ENCODE assay signal across 14 cellular contexts in genomic region chr5:148386041-148386440, GRCh38. TPM values are rescaled to one million over a fixed set of nuclear protein-coding genes. Genes with fewer than 3 reads are reported as not detected.
DNase-seq lines count a peak whose midpoint lies in the region; ATAC-seq, FAIRE-seq and TF ChIP-seq lines count a peak whose summit lies in the region.
"Had no signal": no experiment of that assay in that cellular context is flagged by ENCODE, and none has a peak within 500 bp of the region (broad histone marks: within the 10 kb centered on the region; RNA-seq: fewer than 3 reads in every experiment).

No MANE protein-coding gene starts in this region.

- POLR2A ChIA-PET in CD8-positive, alpha-beta T cell (lab: Charles Lee): no interaction called here

- H3K36me3 Mint-ChIP-seq in CD8-positive, alpha-beta T cell: peaks cover 45% of the 10 kb centered on the region
- H3K36me3 Mint-ChIP-seq in astrocyte (ENCODE audit: low read depth, unreplicated experiment) (peaks cover 2% of the 10 kb centered on the region), natural killer cell (no peaks in the 10 kb centered on the region)

- peaks cover 37% of the 10 kb centered on the region for H4K20me1 ChIP-seq in astrocyte (ENCODE audit: insufficient read depth, low read length)

- H3K27ac ChIP-seq in CD8-positive, alpha-beta T cell (ENCODE audit: low read depth, low read length): no peak overlapping the region
- H3K27ac ChIP-seq in astrocyte (ENCODE audit: low read depth, low read length): no peak overlapping the region
- no peak overlapping the region for H3K27ac ChIP-seq in upper lobe of left lung
- H3K27ac ChIP-seq: foreskin keratinocyte, testis, VCaP had no signal

- H3K4me3 ChIP-seq in CD8-positive, alpha-beta T cell (ENCODE audit: low read depth, low read length): no peak overlapping the region
- H3K4me3 ChIP-seq in astrocyte (ENCODE audit: insufficient read depth, low read depth, low read length) (no peak overlapping the region), upper lobe of left lung (no peak overlapping the region)
- H3K4me3 ChIP-seq: testis had no signal

- peak overlapping the region; percentile 96 for H3K27ac Mint-ChIP-seq in CD8-positive, alpha-beta T cell
- H3K27ac Mint-ChIP-seq in astrocyte (ENCODE audit: unreplicated experiment): no peak overlapping the region
- H3K27ac Mint-ChIP-seq in natural killer cell: peak overlapping the region; percentile 95 to 96

- TF ChIP-seq CTCF in CD8-positive, alpha-beta T cell (IDR thresholded peaks at IDR 0.05): no peak
- TF ChIP-seq CTCF in astrocyte (IDR thresholded peaks at IDR 0.05; ENCODE audit: insufficient read depth, low read depth, low read length) (no peak), natural killer cell (IDR thresholded peaks at IDR 0.05) (no peak), upper lobe of left lung (IDR thresholded peaks at IDR 0.05) (no peak)

- intact Hi-C loops in CD8-positive, alpha-beta T cell (cut with DNase I, micrococcal nuclease): loop anchor here (5.0 to 10.0 kb wide), 5 partner anchors 441 to 1169 kb away; partner anchors contain the start of genes ADRB2 (in 1 of the 2), CSNK1A1 (in 1 of the 2) and JAKMIP2 (in 1 of the 2)
- intact Hi-C loops in natural killer cell (cut with micrococcal nuclease): no loop called here
- intact Hi-C loops in Right ventricle myocardium inferior (cut with DNase I): no loop called here

- ATAC-seq in CD8-positive, alpha-beta T cell: no peak
- ATAC-seq in natural killer cell (no peak), upper lobe of left lung (ENCODE audit: low FRiP score in 2 of 2) (no peak), Right ventricle myocardium inferior (no peak)
- ATAC-seq: foreskin keratinocyte had no signal

- H3K4me1 Mint-ChIP-seq in CD8-positive, alpha-beta T cell (ENCODE audit: low read depth): peaks cover 71% of the 10 kb centered on the region
- peaks cover 29% of the 10 kb centered on the region for H3K4me1 Mint-ChIP-seq in astrocyte (ENCODE audit: low read depth, unreplicated experiment)
- peaks cover 52 to 63% of the 10 kb centered on the region in 2 donors for H3K4me1 Mint-ChIP-seq in natural killer cell

- no peak overlapping the region for H3K9ac ChIP-seq in astrocyte (ENCODE audit: low read length)

- H3K27me3 ChIP-seq in CD8-positive, alpha-beta T cell (ENCODE audit: insufficient read depth, low read length): no peaks in the 10 kb centered on the region
- H3K27me3 ChIP-seq in astrocyte (ENCODE audit: insufficient read depth, low read length) (no peaks in the 10 kb centered on the region), upper lobe of left lung (no peaks in the 10 kb centered on the region)
- H3K27me3 ChIP-seq: foreskin keratinocyte, testis had no signal

- peak overlapping the region; percentile 92 for H3K4me2 ChIP-seq in astrocyte (ENCODE audit: low read length)

- peaks cover 70% of the 10 kb centered on the region for H3K79me2 ChIP-seq in astrocyte (ENCODE audit: insufficient read depth, low read length)

- DNase-seq in CD8-positive, alpha-beta T cell: no peak
- DNase-seq in HT1080 (ENCODE audit: low read depth) (peak; percentile 6), astrocyte (ENCODE audit: low read depth) (no peak), natural killer cell (no peak), upper lobe of left lung (no peak), NCI-H226 (no peak), Right ventricle myocardium inferior (ENCODE audit: missing footprints) (no peak)
- DNase-seq: activated gamma-delta T cell treated with Interleukin-2 at 50 U/mL for 16 hours, MV-4-11, NCI-H510A, testis had no signal

- FAIRE-seq in astrocyte (lab: Jason Lieb, UNC): no peak

- H3K9me3 Mint-ChIP-seq in CD8-positive, alpha-beta T cell: no peaks in the 10 kb centered on the region
- H3K9me3 Mint-ChIP-seq in astrocyte (ENCODE audit: unreplicated experiment) (no peaks in the 10 kb centered on the region), natural killer cell (no peaks in the 10 kb centered on the region)

- TF ChIP-seq POLR2A in upper lobe of left lung (IDR thresholded peaks at IDR 0.05): no peak

- no peak for TF ChIP-seq EP300 in upper lobe of left lung (IDR thresholded peaks at IDR 0.05)

- no peaks in the 10 kb centered on the region for H3K9me3 ChIP-seq in CD8-positive, alpha-beta T cell (ENCODE audit: low read length)
- no peaks in the 10 kb centered on the region for H3K9me3 ChIP-seq in astrocyte (ENCODE audit: insufficient read depth, low read depth, low read length)
- no peaks in the 10 kb centered on the region for H3K9me3 ChIP-seq in upper lobe of left lung
- H3K9me3 ChIP-seq: testis had no signal

- peak overlapping the region; percentile 87 for H3K4me3 Mint-ChIP-seq in CD8-positive, alpha-beta T cell
- H3K4me3 Mint-ChIP-seq in astrocyte (ENCODE audit: unreplicated experiment) (no peak overlapping the region), natural killer cell (peak overlapping the region; percentile 90)

- 88 to 100% methylated on average over 1 of the region's 1 CpG for WGBS in upper lobe of left lung, 2 donors

- peaks cover 38% of the 10 kb centered on the region for H3K4me1 ChIP-seq in CD8-positive, alpha-beta T cell (ENCODE audit: insufficient read depth, low read length)
- H3K4me1 ChIP-seq in astrocyte (ENCODE audit: insufficient read depth, low read length) (peaks cover 23% of the 10 kb centered on the region), upper lobe of left lung (peaks cover 22 to 53% (median 34%) of the 10 kb centered on the region in 4 donors)

- CTCF ChIA-PET in CD8-positive, alpha-beta T cell (lab: Charles Lee): interaction anchor here (1.0 kb wide), 1 partner anchor 11 kb away, joined by 3 read pairs; no protein-coding TSS in a partner anchor

- no peaks in the 10 kb centered on the region for H3K36me3 ChIP-seq in CD8-positive, alpha-beta T cell (ENCODE audit: insufficient read depth, low read length)
- H3K36me3 ChIP-seq in astrocyte (ENCODE audit: insufficient read depth, low read length) (peaks cover 2% of the 10 kb centered on the region), upper lobe of left lung (no peaks in the 10 kb centered on the region)

- no peak overlapping the region for H2AFZ ChIP-seq in astrocyte (ENCODE audit: low read depth, low read length)

- H3K27me3 Mint-ChIP-seq in CD8-positive, alpha-beta T cell (ENCODE audit: low read depth): no peaks in the 10 kb centered on the region
- H3K27me3 Mint-ChIP-seq in astrocyte (ENCODE audit: low read depth, unreplicated experiment) (no peaks in the 10 kb centered on the region), natural killer cell (ENCODE audit: low read depth in 2 of 2) (no peaks in the 10 kb centered on the region)

RNA-seq across cellular contexts. Expression of gene FBXO38, which starts 2.3 kb away (rescaled TPM):
- 10 to 100 TPM; 45.5 to 48.7 TPM for total RNA-seq in CD8-positive, alpha-beta T cell
- 32.2 and 35.3 TPM in 2 replicates for total RNA-seq in HT1080 (2014; rRNA removed; shearing (Covaris generic))
- polyA plus RNA-seq in HT1080 (2015; cell fraction: cytosol; rRNA removed): 22.5 and 23.3 TPM in 2 replicates
- 74.2 and 98.2 TPM in 2 replicates for polyA plus RNA-seq in HT1080 (2015; cell fraction: nucleus; rRNA removed)
- total RNA-seq in astrocyte (36.2 and 38.8 TPM in 2 replicates), natural killer cell (10 to 100 TPM; 55.2 to 76.6 (median 65.1) TPM), upper lobe of left lung (100 to 1,000 TPM in 2 of 6 donors, 10 to 100 TPM in 4; 33.0 to 103 (median 61.6) TPM), Right ventricle myocardium inferior (32.8 TPM)

RNA-seq across cellular contexts. Expression of gene SPINK9, which starts 50.7 kb away (rescaled TPM):
- not detected for total RNA-seq in CD8-positive, alpha-beta T cell
- not detected in 2 replicates for total RNA-seq in HT1080 (2014; rRNA removed; shearing (Covaris generic))
- polyA plus RNA-seq in HT1080 (2015; cell fraction: cytosol; rRNA removed): not detected in 2 replicates
- not detected in 2 replicates for polyA plus RNA-seq in HT1080 (2015; cell fraction: nucleus; rRNA removed)
- not detected in 2 replicates for total RNA-seq in astrocyte
- total RNA-seq in natural killer cell: not detected
- total RNA-seq in upper lobe of left lung: not detected
- not detected for total RNA-seq in Right ventricle myocardium inferior
- total RNA-seq: foreskin keratinocyte, skeletal muscle tissue, testis had no signal
- polyA plus RNA-seq: foreskin keratinocyte had no signal

Comparison
In these comparisons a context has a peak if more than half of its experiments do, and no peak if none do; other contexts are left out.
1. intact Hi-C loops: an anchor here in CD8-positive, alpha-beta T cell (5.0 to 10.0 kb wide); none called in natural killer cell and Right ventricle myocardium inferior.